2 cellular contexts compared by ENCODE assay signal in genomic region chr3:197376735-197377555, GRCh38.
TF ChIP-seq lines count a peak whose summit lies in the region.

No MANE protein-coding gene starts in this region.

TF ChIP-seq in HepG2, 621 proteins besides CTCF, POLR2A, EP300 and RAD21:
- TF ChIP-seq MLLT10 (CRISPR knock-in tag; IDR thresholded peaks at IDR 0.05): no peak
- no peak for TF ChIP-seq AHR (CRISPR knock-in tag; IDR thresholded peaks at IDR 0.05)
- no peak for TF ChIP-seq SIX1 (CRISPR knock-in tag; IDR thresholded peaks at IDR 0.05; ENCODE audit: borderline replicate concordance)
- no peak for TF ChIP-seq CENPX (CRISPR knock-in tag; IDR thresholded peaks at IDR 0.05)
- no peak for TF ChIP-seq ZNF724P (CRISPR knock-in tag; IDR thresholded peaks at IDR 0.05; ENCODE audit: borderline replicate concordance)
- TF ChIP-seq ZMYM4 (CRISPR knock-in tag; IDR thresholded peaks at IDR 0.05): no peak
- TF ChIP-seq, protein P1, sequence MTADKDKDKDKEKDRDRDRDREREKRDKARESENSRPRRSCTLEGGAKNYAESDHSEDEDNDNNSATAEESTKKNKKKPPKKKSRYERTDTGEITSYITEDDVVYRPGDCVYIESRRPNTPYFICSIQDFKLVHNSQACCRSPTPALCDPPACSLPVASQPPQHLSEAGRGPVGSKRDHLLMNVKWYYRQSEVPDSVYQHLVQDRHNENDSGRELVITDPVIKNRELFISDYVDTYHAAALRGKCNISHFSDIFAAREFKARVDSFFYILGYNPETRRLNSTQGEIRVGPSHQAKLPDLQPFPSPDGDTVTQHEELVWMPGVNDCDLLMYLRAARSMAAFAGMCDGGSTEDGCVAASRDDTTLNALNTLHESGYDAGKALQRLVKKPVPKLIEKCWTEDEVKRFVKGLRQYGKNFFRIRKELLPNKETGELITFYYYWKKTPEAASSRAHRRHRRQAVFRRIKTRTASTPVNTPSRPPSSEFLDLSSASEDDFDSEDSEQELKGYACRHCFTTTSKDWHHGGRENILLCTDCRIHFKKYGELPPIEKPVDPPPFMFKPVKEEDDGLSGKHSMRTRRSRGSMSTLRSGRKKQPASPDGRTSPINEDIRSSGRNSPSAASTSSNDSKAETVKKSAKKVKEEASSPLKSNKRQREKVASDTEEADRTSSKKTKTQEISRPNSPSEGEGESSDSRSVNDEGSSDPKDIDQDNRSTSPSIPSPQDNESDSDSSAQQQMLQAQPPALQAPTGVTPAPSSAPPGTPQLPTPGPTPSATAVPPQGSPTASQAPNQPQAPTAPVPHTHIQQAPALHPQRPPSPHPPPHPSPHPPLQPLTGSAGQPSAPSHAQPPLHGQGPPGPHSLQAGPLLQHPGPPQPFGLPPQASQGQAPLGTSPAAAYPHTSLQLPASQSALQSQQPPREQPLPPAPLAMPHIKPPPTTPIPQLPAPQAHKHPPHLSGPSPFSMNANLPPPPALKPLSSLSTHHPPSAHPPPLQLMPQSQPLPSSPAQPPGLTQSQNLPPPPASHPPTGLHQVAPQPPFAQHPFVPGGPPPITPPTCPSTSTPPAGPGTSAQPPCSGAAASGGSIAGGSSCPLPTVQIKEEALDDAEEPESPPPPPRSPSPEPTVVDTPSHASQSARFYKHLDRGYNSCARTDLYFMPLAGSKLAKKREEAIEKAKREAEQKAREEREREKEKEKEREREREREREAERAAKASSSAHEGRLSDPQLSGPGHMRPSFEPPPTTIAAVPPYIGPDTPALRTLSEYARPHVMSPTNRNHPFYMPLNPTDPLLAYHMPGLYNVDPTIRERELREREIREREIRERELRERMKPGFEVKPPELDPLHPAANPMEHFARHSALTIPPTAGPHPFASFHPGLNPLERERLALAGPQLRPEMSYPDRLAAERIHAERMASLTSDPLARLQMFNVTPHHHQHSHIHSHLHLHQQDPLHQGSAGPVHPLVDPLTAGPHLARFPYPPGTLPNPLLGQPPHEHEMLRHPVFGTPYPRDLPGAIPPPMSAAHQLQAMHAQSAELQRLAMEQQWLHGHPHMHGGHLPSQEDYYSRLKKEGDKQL (CRISPR knock-in tag; IDR thresholded peaks at IDR 0.05; ENCODE audit: low read depth): no peak
- TF ChIP-seq, protein P2, sequence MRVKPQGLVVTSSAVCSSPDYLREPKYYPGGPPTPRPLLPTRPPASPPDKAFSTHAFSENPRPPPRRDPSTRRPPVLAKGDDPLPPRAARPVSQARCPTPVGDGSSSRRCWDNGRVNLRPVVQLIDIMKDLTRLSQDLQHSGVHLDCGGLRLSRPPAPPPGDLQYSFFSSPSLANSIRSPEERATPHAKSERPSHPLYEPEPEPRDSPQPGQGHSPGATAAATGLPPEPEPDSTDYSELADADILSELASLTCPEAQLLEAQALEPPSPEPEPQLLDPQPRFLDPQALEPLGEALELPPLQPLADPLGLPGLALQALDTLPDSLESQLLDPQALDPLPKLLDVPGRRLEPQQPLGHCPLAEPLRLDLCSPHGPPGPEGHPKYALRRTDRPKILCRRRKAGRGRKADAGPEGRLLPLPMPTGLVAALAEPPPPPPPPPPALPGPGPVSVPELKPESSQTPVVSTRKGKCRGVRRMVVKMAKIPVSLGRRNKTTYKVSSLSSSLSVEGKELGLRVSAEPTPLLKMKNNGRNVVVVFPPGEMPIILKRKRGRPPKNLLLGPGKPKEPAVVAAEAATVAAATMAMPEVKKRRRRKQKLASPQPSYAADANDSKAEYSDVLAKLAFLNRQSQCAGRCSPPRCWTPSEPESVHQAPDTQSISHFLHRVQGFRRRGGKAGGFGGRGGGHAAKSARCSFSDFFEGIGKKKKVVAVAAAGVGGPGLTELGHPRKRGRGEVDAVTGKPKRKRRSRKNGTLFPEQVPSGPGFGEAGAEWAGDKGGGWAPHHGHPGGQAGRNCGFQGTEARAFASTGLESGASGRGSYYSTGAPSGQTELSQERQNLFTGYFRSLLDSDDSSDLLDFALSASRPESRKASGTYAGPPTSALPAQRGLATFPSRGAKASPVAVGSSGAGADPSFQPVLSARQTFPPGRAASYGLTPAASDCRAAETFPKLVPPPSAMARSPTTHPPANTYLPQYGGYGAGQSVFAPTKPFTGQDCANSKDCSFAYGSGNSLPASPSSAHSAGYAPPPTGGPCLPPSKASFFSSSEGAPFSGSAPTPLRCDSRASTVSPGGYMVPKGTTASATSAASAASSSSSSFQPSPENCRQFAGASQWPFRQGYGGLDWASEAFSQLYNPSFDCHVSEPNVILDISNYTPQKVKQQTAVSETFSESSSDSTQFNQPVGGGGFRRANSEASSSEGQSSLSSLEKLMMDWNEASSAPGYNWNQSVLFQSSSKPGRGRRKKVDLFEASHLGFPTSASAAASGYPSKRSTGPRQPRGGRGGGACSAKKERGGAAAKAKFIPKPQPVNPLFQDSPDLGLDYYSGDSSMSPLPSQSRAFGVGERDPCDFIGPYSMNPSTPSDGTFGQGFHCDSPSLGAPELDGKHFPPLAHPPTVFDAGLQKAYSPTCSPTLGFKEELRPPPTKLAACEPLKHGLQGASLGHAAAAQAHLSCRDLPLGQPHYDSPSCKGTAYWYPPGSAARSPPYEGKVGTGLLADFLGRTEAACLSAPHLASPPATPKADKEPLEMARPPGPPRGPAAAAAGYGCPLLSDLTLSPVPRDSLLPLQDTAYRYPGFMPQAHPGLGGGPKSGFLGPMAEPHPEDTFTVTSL (CRISPR knock-in tag; IDR thresholded peaks at IDR 0.05; ENCODE audit: borderline replicate concordance): no peak
- TF ChIP-seq ZNF749 (CRISPR knock-in tag; IDR thresholded peaks at IDR 0.05; ENCODE audit: borderline replicate concordance): no peak
- no peak for TF ChIP-seq KLF6 (CRISPR knock-in tag; IDR thresholded peaks at IDR 0.05)

TF ChIP-seq in H1, 55 proteins besides CTCF, POLR2A, EP300 and RAD21:
- TF ChIP-seq CEBPB (IDR thresholded peaks at IDR 0.05; ENCODE audit: low read depth, low read length) (no peak), TAF1 (IDR thresholded peaks at IDR 0.05; ENCODE audit: low read depth, low read length) (no peak), SP2 (IDR thresholded peaks at IDR 0.05; ENCODE audit: low read length) (no peak), EGR1 (IDR thresholded peaks at IDR 0.05; ENCODE audit: borderline replicate concordance, low read depth, low read length) (no peak), CTBP2 (IDR thresholded peaks at IDR 0.05; ENCODE audit: borderline replicate concordance, insufficient read depth, insufficient read length, low read length) (no peak), JUND (IDR thresholded peaks at IDR 0.05; ENCODE audit: low read length) (no peak), CHD1 (IDR thresholded peaks at IDR 0.05; ENCODE audit: low read depth, low read length) (no peak), TBP (IDR thresholded peaks at IDR 0.05; ENCODE audit: low read depth, low read length) (no peak), RBBP5 (IDR thresholded peaks at IDR 0.05; ENCODE audit: borderline replicate concordance, low read depth, low read length) (no peak), GABPA (IDR thresholded peaks at IDR 0.05; ENCODE audit: borderline replicate concordance, insufficient read depth, low read length) (no peak), NANOG (IDR thresholded peaks at IDR 0.05; ENCODE audit: insufficient read depth, low read depth, low read length, poor library complexity, severe bottlenecking) (no peak), CHD2 (IDR thresholded peaks at IDR 0.05; ENCODE audit: low read length) (no peak), MAX (IDR thresholded peaks at IDR 0.05) (no peak), HDAC6 (IDR thresholded peaks at IDR 0.05; ENCODE audit: low read depth, low read length) (no peak), KDM1A (IDR thresholded peaks at IDR 0.05; ENCODE audit: borderline replicate concordance, low read length) (no peak), BRCA1 (IDR thresholded peaks at IDR 0.05; ENCODE audit: low read depth, low read length) (no peak), SIRT6 (IDR thresholded peaks at IDR 0.05; ENCODE audit: low read length) (no peak), ASH2L (IDR thresholded peaks at IDR 0.05; ENCODE audit: low read length) (no peak), ATF2 (IDR thresholded peaks at IDR 0.05; ENCODE audit: low read length) (no peak)
- TF ChIP-seq, protein P3, sequence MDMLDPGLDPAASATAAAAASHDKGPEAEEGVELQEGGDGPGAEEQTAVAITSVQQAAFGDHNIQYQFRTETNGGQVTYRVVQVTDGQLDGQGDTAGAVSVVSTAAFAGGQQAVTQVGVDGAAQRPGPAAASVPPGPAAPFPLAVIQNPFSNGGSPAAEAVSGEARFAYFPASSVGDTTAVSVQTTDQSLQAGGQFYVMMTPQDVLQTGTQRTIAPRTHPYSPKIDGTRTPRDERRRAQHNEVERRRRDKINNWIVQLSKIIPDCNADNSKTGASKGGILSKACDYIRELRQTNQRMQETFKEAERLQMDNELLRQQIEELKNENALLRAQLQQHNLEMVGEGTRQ (IDR thresholded peaks at IDR 0.05; ENCODE audit: low read length): no peak
